ENCODE assay signal across 19 cellular contexts in the genomic region with DNA sequence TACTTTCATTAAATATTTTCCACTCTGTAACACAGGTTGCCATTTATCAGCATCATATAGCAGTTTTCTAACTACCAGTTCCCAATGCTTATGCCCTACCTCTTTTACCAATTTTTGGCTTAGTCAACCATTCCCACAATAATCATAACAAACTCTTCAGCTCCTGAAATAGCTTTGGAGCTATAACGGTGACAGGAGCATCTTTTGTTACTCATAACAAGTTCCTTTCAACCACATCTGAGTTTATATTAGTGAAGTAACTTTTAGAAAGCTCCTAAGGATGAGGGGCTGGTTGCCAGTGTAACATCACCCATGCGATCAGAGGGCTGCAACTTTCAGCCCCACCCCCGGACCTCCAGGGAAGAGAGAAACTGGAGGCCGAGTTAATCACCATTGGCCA.
"Had no signal": no experiment of that assay in that cellular context is flagged by ENCODE, and none has a peak within 500 bp of the region (broad histone marks: within the 10 kb centered on the region; RNA-seq: fewer than 3 reads in every experiment).

No MANE protein-coding gene starts in this region.

- H3K9me3 ChIP-seq: MG63, SK-N-SH had no signal

- H3K4me2 ChIP-seq: SK-N-SH had no signal

- H3K4me3 ChIP-seq: MG63 had no signal

- DNase-seq: KBM-7, MG63, NCI-H1092 treated with DMSO at 0.1 percent for 48 hours, NCI-H1436, NCI-H187, NCI-H2029, NCI-H2081 treated with DMSO at 0.1 percent for 48 hours, NCI-H2171, NCI-H226, NCI-H446, NCI-H510A, NCI-H524 treated with DMSO at 0.1 percent for 48 hours, NCI-H69, NCI-H774, SHP77, SK-N-SH, SW 1271, T-cell had no signal

- H3K27me3 ChIP-seq: MG63 had no signal

- H3K36me3 ChIP-seq: MG63 had no signal

- ATAC-seq: T-cell had no signal

- H3K9ac ChIP-seq: SK-N-SH had no signal

- H3K27ac ChIP-seq: RWPE1 had no signal

- H3K9me2 ChIP-seq: SK-N-SH had no signal
